Comparison of ENCODE assay signal across 1 cellular context in the genomic region with DNA sequence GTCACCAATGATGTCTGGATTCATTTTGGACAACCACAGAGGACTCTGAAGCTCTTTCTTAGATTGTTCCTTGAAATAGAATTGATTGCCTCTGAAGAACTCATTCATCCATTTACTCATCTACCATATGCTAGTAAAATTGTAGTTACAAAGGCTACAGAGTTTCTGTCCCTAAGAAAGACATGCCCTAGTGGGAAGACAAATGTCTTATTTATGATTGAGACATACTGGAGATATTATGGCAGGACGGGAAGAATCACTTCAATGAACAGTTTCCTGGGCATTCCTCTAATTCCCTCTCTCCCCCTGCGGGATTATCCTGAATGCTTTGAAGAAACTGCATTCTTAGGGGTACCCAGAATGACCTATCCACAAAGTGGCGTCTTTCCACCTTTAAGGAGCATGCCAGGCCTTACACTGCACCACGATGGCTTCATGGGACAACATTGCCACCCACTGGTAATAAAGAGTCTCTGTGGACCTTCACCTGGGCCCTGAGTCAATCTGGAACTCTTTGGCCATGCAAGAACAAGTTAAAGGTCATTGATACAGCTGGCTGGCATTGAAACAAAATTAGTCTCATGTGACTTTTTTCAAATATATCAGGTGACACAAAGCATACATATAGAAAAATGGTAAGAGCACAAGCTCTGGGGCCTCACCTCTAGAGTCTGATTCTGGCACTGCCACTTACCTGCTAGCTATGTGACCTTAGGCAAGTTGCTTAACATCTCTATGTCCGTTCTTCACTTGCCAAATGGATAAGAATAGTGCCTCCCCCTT.
TF ChIP-seq lines count a peak whose summit lies in the region.

No MANE protein-coding gene starts in this region.

TF ChIP-seq in HepG2, 621 proteins besides CTCF, POLR2A, EP300 and RAD21 (continued from another document and continues in another):
- TF ChIP-seq SYNCRIP (IDR thresholded peaks at IDR 0.05; ENCODE audit: insufficient read depth, low read depth, low read length) (no peak), ZNF460 (CRISPR knock-in tag; IDR thresholded peaks at IDR 0.05; ENCODE audit: borderline replicate concordance) (no peak), ZNF225 (CRISPR knock-in tag; IDR thresholded peaks at IDR 0.05) (no peak), SNRNP70 (IDR thresholded peaks at IDR 0.05; ENCODE audit: low read depth, low read length) (no peak), MATR3 (CRISPR knock-in tag; IDR thresholded peaks at IDR 0.05) (no peak), RXRA (CRISPR knock-in tag; IDR thresholded peaks at IDR 0.05) (no peak), GABPB1 (CRISPR knock-in tag; IDR thresholded peaks at IDR 0.05) (no peak), ZNF883 (CRISPR knock-in tag; IDR thresholded peaks at IDR 0.05; ENCODE audit: not compliant biosample characterization) (no peak), STAT5B (CRISPR knock-in tag; IDR thresholded peaks at IDR 0.05) (no peak), MYC (CRISPR knock-in tag; IDR thresholded peaks at IDR 0.05; ENCODE audit: borderline replicate concordance) (no peak), DBP (CRISPR knock-in tag; IDR thresholded peaks at IDR 0.05; ENCODE audit: not compliant biosample characterization) (no peak), NR1H2 (CRISPR knock-in tag; IDR thresholded peaks at IDR 0.05; ENCODE audit: borderline replicate concordance, low read depth) (no peak), IKZF4 (CRISPR knock-in tag; IDR thresholded peaks at IDR 0.05; ENCODE audit: borderline replicate concordance, low read depth, not compliant biosample characterization) (no peak), ZNF780A (CRISPR knock-in tag; IDR thresholded peaks at IDR 0.05) (no peak), ZNF292 (CRISPR knock-in tag; IDR thresholded peaks at IDR 0.05; ENCODE audit: borderline replicate concordance, low read depth) (no peak), PATZ1 (CRISPR knock-in tag; IDR thresholded peaks at IDR 0.05) (no peak), JARID2 (CRISPR knock-in tag; IDR thresholded peaks at IDR 0.05; ENCODE audit: insufficient replicate concordance) (no peak), HES4 (CRISPR knock-in tag; IDR thresholded peaks at IDR 0.05; ENCODE audit: borderline replicate concordance) (no peak), ZNF749 (CRISPR knock-in tag; IDR thresholded peaks at IDR 0.05; ENCODE audit: borderline replicate concordance) (no peak), ARNTL (CRISPR knock-in tag; IDR thresholded peaks at IDR 0.05) (no peak), ZNF317 (CRISPR knock-in tag; IDR thresholded peaks at IDR 0.05) (no peak), ATF1 (CRISPR knock-in tag; IDR thresholded peaks at IDR 0.05) (no peak), SOX6 (IDR thresholded peaks at IDR 0.05) (no peak), SOX6 (CRISPR knock-in tag; IDR thresholded peaks at IDR 0.05) (peak; percentile 53), ZNF792 (CRISPR knock-in tag; IDR thresholded peaks at IDR 0.05) (peak; percentile 75; the same call in 1 of the 2 replicates), ZNF770 (CRISPR knock-in tag; IDR thresholded peaks at IDR 0.05) (no peak), PCBP1 (IDR thresholded peaks at IDR 0.05; ENCODE audit: borderline replicate concordance, low read depth, low read length) (no peak), ISL2 (CRISPR knock-in tag; IDR thresholded peaks at IDR 0.05) (no peak), ZNF17 (CRISPR knock-in tag; IDR thresholded peaks at IDR 0.05) (no peak), ZNF20 (CRISPR knock-in tag; IDR thresholded peaks at IDR 0.05) (no peak), ZBTB20 (CRISPR knock-in tag; IDR thresholded peaks at IDR 0.05; ENCODE audit: borderline replicate concordance, low read depth) (no peak), ZNF275 (CRISPR knock-in tag; IDR thresholded peaks at IDR 0.05; ENCODE audit: borderline replicate concordance) (no peak), ZNF724P (CRISPR knock-in tag; IDR thresholded peaks at IDR 0.05; ENCODE audit: borderline replicate concordance) (no peak), ZSCAN22 (CRISPR knock-in tag; IDR thresholded peaks at IDR 0.05) (no peak), ZNF234 (CRISPR knock-in tag; conservative IDR thresholded peaks at IDR 0.05) (no peak), RNF2 (conservative IDR thresholded peaks at IDR 0.05; ENCODE audit: low read depth) (no peak)
- TF ChIP-seq, protein P1, sequence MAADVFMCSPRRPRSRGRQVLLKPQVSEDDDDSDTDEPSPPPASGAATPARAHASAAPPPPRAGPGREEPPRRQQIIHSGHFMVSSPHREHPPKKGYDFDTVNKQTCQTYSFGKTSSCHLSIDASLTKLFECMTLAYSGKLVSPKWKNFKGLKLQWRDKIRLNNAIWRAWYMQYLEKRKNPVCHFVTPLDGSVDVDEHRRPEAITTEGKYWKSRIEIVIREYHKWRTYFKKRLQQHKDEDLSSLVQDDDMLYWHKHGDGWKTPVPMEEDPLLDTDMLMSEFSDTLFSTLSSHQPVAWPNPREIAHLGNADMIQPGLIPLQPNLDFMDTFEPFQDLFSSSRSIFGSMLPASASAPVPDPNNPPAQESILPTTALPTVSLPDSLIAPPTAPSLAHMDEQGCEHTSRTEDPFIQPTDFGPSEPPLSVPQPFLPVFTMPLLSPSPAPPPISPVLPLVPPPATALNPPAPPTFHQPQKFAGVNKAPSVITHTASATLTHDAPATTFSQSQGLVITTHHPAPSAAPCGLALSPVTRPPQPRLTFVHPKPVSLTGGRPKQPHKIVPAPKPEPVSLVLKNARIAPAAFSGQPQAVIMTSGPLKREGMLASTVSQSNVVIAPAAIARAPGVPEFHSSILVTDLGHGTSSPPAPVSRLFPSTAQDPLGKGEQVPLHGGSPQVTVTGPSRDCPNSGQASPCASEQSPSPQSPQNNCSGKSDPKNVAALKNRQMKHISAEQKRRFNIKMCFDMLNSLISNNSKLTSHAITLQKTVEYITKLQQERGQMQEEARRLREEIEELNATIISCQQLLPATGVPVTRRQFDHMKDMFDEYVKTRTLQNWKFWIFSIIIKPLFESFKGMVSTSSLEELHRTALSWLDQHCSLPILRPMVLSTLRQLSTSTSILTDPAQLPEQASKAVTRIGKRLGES (CRISPR knock-in tag; IDR thresholded peaks at IDR 0.05; ENCODE audit: borderline replicate concordance) = no peak
- TF ChIP-seq, protein P2, sequence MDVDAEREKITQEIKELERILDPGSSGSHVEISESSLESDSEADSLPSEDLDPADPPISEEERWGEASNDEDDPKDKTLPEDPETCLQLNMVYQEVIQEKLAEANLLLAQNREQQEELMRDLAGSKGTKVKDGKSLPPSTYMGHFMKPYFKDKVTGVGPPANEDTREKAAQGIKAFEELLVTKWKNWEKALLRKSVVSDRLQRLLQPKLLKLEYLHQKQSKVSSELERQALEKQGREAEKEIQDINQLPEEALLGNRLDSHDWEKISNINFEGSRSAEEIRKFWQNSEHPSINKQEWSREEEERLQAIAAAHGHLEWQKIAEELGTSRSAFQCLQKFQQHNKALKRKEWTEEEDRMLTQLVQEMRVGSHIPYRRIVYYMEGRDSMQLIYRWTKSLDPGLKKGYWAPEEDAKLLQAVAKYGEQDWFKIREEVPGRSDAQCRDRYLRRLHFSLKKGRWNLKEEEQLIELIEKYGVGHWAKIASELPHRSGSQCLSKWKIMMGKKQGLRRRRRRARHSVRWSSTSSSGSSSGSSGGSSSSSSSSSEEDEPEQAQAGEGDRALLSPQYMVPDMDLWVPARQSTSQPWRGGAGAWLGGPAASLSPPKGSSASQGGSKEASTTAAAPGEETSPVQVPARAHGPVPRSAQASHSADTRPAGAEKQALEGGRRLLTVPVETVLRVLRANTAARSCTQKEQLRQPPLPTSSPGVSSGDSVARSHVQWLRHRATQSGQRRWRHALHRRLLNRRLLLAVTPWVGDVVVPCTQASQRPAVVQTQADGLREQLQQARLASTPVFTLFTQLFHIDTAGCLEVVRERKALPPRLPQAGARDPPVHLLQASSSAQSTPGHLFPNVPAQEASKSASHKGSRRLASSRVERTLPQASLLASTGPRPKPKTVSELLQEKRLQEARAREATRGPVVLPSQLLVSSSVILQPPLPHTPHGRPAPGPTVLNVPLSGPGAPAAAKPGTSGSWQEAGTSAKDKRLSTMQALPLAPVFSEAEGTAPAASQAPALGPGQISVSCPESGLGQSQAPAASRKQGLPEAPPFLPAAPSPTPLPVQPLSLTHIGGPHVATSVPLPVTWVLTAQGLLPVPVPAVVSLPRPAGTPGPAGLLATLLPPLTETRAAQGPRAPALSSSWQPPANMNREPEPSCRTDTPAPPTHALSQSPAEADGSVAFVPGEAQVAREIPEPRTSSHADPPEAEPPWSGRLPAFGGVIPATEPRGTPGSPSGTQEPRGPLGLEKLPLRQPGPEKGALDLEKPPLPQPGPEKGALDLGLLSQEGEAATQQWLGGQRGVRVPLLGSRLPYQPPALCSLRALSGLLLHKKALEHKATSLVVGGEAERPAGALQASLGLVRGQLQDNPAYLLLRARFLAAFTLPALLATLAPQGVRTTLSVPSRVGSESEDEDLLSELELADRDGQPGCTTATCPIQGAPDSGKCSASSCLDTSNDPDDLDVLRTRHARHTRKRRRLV (CRISPR knock-in tag; IDR thresholded peaks at IDR 0.05) = no peak
- TF ChIP-seq, protein P3, sequence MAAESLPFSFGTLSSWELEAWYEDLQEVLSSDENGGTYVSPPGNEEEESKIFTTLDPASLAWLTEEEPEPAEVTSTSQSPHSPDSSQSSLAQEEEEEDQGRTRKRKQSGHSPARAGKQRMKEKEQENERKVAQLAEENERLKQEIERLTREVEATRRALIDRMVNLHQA (CRISPR knock-in tag; IDR thresholded peaks at IDR 0.05) = no peak
- TF ChIP-seq, protein P4, sequence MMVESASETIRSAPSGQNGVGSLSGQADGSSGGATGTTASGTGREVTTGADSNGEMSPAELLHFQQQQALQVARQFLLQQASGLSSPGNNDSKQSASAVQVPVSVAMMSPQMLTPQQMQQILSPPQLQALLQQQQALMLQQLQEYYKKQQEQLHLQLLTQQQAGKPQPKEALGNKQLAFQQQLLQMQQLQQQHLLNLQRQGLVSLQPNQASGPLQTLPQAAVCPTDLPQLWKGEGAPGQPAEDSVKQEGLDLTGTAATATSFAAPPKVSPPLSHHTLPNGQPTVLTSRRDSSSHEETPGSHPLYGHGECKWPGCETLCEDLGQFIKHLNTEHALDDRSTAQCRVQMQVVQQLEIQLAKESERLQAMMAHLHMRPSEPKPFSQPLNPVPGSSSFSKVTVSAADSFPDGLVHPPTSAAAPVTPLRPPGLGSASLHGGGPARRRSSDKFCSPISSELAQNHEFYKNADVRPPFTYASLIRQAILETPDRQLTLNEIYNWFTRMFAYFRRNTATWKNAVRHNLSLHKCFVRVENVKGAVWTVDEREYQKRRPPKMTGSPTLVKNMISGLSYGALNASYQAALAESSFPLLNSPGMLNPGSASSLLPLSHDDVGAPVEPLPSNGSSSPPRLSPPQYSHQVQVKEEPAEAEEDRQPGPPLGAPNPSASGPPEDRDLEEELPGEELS (CRISPR knock-in tag; IDR thresholded peaks at IDR 0.05) = no peak
- TF ChIP-seq, protein P5, sequence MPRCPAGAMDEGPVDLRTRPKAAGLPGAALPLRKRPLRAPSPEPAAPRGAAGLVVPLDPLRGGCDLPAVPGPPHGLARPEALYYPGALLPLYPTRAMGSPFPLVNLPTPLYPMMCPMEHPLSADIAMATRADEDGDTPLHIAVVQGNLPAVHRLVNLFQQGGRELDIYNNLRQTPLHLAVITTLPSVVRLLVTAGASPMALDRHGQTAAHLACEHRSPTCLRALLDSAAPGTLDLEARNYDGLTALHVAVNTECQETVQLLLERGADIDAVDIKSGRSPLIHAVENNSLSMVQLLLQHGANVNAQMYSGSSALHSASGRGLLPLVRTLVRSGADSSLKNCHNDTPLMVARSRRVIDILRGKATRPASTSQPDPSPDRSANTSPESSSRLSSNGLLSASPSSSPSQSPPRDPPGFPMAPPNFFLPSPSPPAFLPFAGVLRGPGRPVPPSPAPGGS (CRISPR knock-in tag; IDR thresholded peaks at IDR 0.05) = no peak
